ENCODE assay signal across 8 cellular contexts in the genomic region with DNA sequence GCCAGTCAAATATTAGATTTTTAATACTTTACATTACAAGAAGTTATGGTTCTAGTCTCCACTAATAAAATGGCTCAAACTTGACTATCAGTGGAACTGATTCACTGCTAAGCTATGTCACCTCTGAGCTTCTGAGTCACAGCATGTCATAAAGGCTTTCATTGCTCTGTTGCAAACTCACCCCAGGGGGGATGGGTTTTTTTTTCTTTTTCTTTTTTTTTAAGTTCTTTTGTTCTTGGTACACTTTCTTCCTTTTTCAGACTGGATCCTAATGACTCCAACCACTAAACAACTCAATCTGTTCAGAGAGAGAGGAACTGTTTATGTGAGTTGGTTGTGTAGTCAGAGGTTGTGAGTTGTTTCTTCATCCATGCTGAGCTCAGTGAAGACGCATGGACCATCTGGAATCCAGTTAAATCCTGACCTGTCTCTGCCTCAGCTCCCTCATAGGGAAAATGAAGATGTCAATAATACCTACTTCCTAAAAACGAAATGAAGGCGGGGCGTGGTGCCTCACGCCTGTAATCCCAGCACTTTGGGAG. TPM values are rescaled to one million over a fixed set of nuclear protein-coding genes. Genes with fewer than 3 reads are reported as not detected.
DNase-seq lines count a peak whose midpoint lies in the region; ATAC-seq and TF ChIP-seq lines count a peak whose summit lies in the region.

No MANE protein-coding gene starts in this region.

- CTCF ChIA-PET in Caco-2 (lab: Charles Lee), result interaction anchor here (0.7 to 1.2 kb wide), 7 partner anchors 11 to 95 kb away, joined by 3 to 15 read pairs (median 4); partner anchors contain the start of gene MYOF

- no peak overlapping the region for H3K4me3 ChIP-seq in Caco-2 (ENCODE audit: low read depth, low read length)

- ATAC-seq in esophagus mucosa (peak; percentile 67), GM21619 (IDR thresholded peaks at IDR 0.05; ENCODE audit: unreplicated experiment) (no peak), HG03565 (IDR thresholded peaks at IDR 0.05; ENCODE audit: unreplicated experiment) (no peak)

- H3K36me3 ChIP-seq in Caco-2 (ENCODE audit: control insufficient read depth, insufficient read depth, low read length), result peaks cover 2% of the 10 kb centered on the region

- peaks cover 88% of the 10 kb centered on the region for H3K4me1 ChIP-seq in Caco-2

- H3K27me3 Mint-ChIP-seq in Caco-2 (ENCODE audit: insufficient read depth, unreplicated experiment), result no peaks in the 10 kb centered on the region
- H3K27me3 Mint-ChIP-seq in osteocyte (ENCODE audit: unreplicated experiment), result no peaks in the 10 kb centered on the region

- BruUV-seq in Caco-2 (replicated peaks; lab: Mats Ljungman, UMichigan), result TSS peak; percentile 81

- H3K4me1 Mint-ChIP-seq in Caco-2 (ENCODE audit: low read depth, unreplicated experiment) (peaks cover 51% of the 10 kb centered on the region), osteocyte (ENCODE audit: unreplicated experiment) (peaks cover 89% of the 10 kb centered on the region)

- DNase-seq in Caco-2, result peak; percentile 61 to 72
- DNase-seq in NOMO-1 (lab: John Stamatoyannopoulos, UW; ENCODE audit: unreplicated experiment in 2 of 2), result peak; percentile 45 to 77
- no peak for DNase-seq in osteocyte (ENCODE audit: extremely low spot score, unreplicated experiment)
- DNase-seq in activated CD4-positive, alpha-beta T cell treated with anti-CD3 and anti-CD28 coated beads for 4 hours, result no peak
- DNase-seq in activated CD4-positive, alpha-beta T cell treated with anti-CD3 and anti-CD28 coated beads, Interleukin-2, amount 50 U/mL, for 4 hours, result no peak

- POLR2A ChIA-PET in Caco-2 (lab: Charles Lee), result interaction anchor here (0.5 to 2.0 kb wide), 11 partner anchors 9 to 931 kb away, joined by 3 to 28 read pairs (median 4); partner anchors contain the start of gene MYOF

- H3K27ac Mint-ChIP-seq in Caco-2 (ENCODE audit: unreplicated experiment) (peak overlapping the region; percentile 95), osteocyte (ENCODE audit: unreplicated experiment) (peak overlapping the region; percentile 98)

- intact Hi-C loops in Caco-2 (cut with micrococcal nuclease; ENCODE audit: unreplicated experiment), result loop anchor here (2.0 kb wide), 1 partner anchor 34 kb away; no protein-coding TSS in a partner anchor

- no peaks in the 10 kb centered on the region for H3K27me3 ChIP-seq in Caco-2 (replicated peaks; ENCODE audit: control insufficient read depth, insufficient read depth, low read length)

- H3K9me3 ChIP-seq in Caco-2, result no peaks in the 10 kb centered on the region

- H3K36me3 Mint-ChIP-seq in Caco-2 (ENCODE audit: insufficient read depth, unreplicated experiment) (peaks cover 67% of the 10 kb centered on the region), osteocyte (ENCODE audit: unreplicated experiment) (peaks cover 38% of the 10 kb centered on the region)

- H3K9me3 Mint-ChIP-seq in Caco-2 (ENCODE audit: unreplicated experiment), result peaks cover 8% of the 10 kb centered on the region
- no peaks in the 10 kb centered on the region for H3K9me3 Mint-ChIP-seq in osteocyte (ENCODE audit: unreplicated experiment)

- H3K4me3 Mint-ChIP-seq in Caco-2 (ENCODE audit: unreplicated experiment) (peak overlapping the region; percentile 37), osteocyte (ENCODE audit: unreplicated experiment) (peak overlapping the region; percentile 33)

- TF ChIP-seq CTCF in Caco-2 (IDR thresholded peaks at IDR 0.05; ENCODE audit: insufficient read depth in 1 of 2, low read depth in 1 of 2, low read length in 1 of 2, severe bottlenecking in 1 of 2, unreplicated experiment in 1 of 2), result no peak
- no peak for TF ChIP-seq CTCF in osteocyte (IDR thresholded peaks at IDR 0.05)

RNA-seq across cellular contexts. Expression of gene MYOF, which starts 11.0 kb away (rescaled TPM):
- total RNA-seq in Caco-2 (2022) (148 and 176 TPM in 2 replicates), esophagus mucosa (134 TPM), osteocyte (470 and 517 TPM in 2 replicates)

RNA-seq across cellular contexts. Expression of gene CEP55, which starts 25.2 kb away (rescaled TPM):
- 64.5 and 65.3 TPM in 2 replicates for total RNA-seq in Caco-2 (2022)
- total RNA-seq in esophagus mucosa, result 17.8 TPM
- total RNA-seq in osteocyte, result 8.6 and 9.5 TPM in 2 replicates

Comparison
In these comparisons a context has a peak if more than half of its experiments do, and no peak if none do; other contexts are left out.
1. DNase-seq: peak in Caco-2 (2 of 2) and NOMO-1 (2 of 2); none in osteocyte (single experiment), activated CD4-positive, alpha-beta T cell treated with anti-CD3 and anti-CD28 coated beads for 4 hours (0 of 2) and activated CD4-positive, alpha-beta T cell treated with anti-CD3 and anti-CD28 coated beads, Interleukin-2, amount 50 U/mL, for 4 hours (0 of 2).